In the genomic region with DNA sequence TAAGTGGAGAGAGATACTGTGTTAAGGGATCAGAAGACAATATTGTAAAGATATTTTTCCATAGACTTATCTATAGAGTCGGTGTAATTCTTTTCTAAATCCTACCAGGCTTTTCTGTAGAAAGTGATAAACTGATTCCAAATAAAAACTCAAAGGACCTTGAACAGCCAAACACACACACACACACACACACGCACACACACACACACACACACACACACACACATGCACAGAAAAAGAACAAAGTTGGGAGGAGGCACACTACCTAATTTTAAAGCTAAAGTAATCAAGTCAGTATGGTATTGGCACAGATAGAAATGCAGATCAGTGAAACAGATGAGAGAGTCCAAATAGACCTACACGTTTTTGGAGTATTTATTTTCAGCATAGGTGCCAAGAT, we compare ENCODE assay signal across 30 cellular contexts.
"Had no signal": no experiment of that assay in that cellular context is flagged by ENCODE, and none has a peak within 500 bp of the region (broad histone marks: within the 10 kb centered on the region; RNA-seq: fewer than 3 reads in every experiment).

No MANE protein-coding gene starts in this region.

- H3K4me1 ChIP-seq: pancreas, psoas muscle, spleen, suprapubic skin, testis, tibial artery, transverse colon, upper lobe of right lung, uterus had no signal

- H3K4me1 Mint-ChIP-seq: stimulated activated memory B cell treated with anti-CD40 and anti-IgM and Interleukin-4, amounts not matched to agents 10 μg/mL and 1 μg/mL and 100 μg/mL, for 72 hours had no signal

- DNase-seq: naive thymus-derived CD8-positive, alpha-beta T cell; nephron progenitor cell; nucleus accumbens; pancreas; psoas muscle; right cardiac atrium; spleen; stimulated activated CD4-positive, alpha-beta T cell treated with anti-CD3 and anti-CD28 coated beads, Interleukin-12 subunit alpha, Interleukin-12 subunit beta, amount 100 ng/mL, for 4 hours; stimulated activated CD4-positive, alpha-beta T cell treated with anti-CD3 and anti-CD28 coated beads, Interleukin-1b, Interleukin-23, amount 100 ng/mL, for 48 hours; stimulated activated CD4-positive, alpha-beta T cell treated with anti-CD3 and anti-CD28 coated beads, Interleukin-4, amount 100 ng/mL, for 1 hour; stimulated activated CD4-positive, alpha-beta T cell treated with anti-CD3 and anti-CD28 coated beads, Interleukin-4, amount 100 ng/mL, for 4 hours; stimulated activated CD8-positive, alpha-beta memory T cell treated with anti-CD3 and anti-CD28 coated beads, Interleukin-4, amount 100 ng/mL, for 48 hours; stimulated activated naive CD4-positive, alpha-beta T cell; stimulated activated naive CD8-positive, alpha-beta T cell treated with anti-CD3 and anti-CD28 coated beads, Interleukin-15, amount 100 ng/mL, for 72 hours; stimulated activated naive CD8-positive, alpha-beta T cell treated with anti-CD3 and anti-CD28 coated beads, Interleukin-15, Interleukin-2, amounts not matched to agents 100 U/mL and 50 U/mL, for 24 hours; substantia nigra; testis; tibial artery; transverse colon; upper lobe of right lung; uterus had no signal

- H3K27me3 Mint-ChIP-seq: naive thymus-derived CD8-positive, alpha-beta T cell; natural killer cell treated with Interleukin-12 subunit alpha and Interleukin-12 subunit beta and Interleukin-15 and Interleukin-18, amount 100 ng/mL, for 72 hours; stimulated activated memory B cell treated with anti-CD40 and anti-IgM and Interleukin-4, amounts not matched to agents 10 μg/mL and 1 μg/mL and 100 μg/mL, for 72 hours; stimulated activated naive CD8-positive, alpha-beta T cell treated with anti-CD3 and anti-CD28 coated beads, Interleukin-15, amount 100 ng/mL, for 72 hours; type B pancreatic cell had no signal

- H3K27ac ChIP-seq: neutrophil, pancreas, psoas muscle, skin epidermis, spleen, suprapubic skin, testis, tibial artery, transverse colon, upper lobe of right lung, uterus had no signal

- H3K36me3 Mint-ChIP-seq: natural killer cell treated with Interleukin-12 subunit alpha and Interleukin-12 subunit beta and Interleukin-15 and Interleukin-18, amount 100 ng/mL, for 72 hours; type B pancreatic cell had no signal

- H3K4me3 Mint-ChIP-seq: naive thymus-derived CD8-positive, alpha-beta T cell; natural killer cell treated with Interleukin-12 subunit alpha and Interleukin-12 subunit beta and Interleukin-15 and Interleukin-18, amount 100 ng/mL, for 72 hours; nephron progenitor cell; neural crest cell; stimulated activated memory B cell treated with anti-CD40 and anti-IgM and Interleukin-4, amounts not matched to agents 10 μg/mL and 1 μg/mL and 100 μg/mL, for 72 hours; stimulated activated naive CD8-positive, alpha-beta T cell treated with anti-CD3 and anti-CD28 coated beads, Interleukin-15, amount 100 ng/mL, for 72 hours; type B pancreatic cell had no signal

- H3K36me3 ChIP-seq: neutrophil, pancreas, spleen, suprapubic skin, tibial artery, transverse colon, upper lobe of right lung, uterus had no signal

- H3K27ac Mint-ChIP-seq: natural killer cell treated with Interleukin-12 subunit alpha and Interleukin-12 subunit beta and Interleukin-15 and Interleukin-18, amount 100 ng/mL, for 72 hours; nephron progenitor cell; stimulated activated memory B cell treated with anti-CD40 and anti-IgM and Interleukin-4, amounts not matched to agents 10 μg/mL and 1 μg/mL and 100 μg/mL, for 72 hours; type B pancreatic cell had no signal

- H3K9me3 Mint-ChIP-seq: natural killer cell treated with Interleukin-12 subunit alpha and Interleukin-12 subunit beta and Interleukin-15 and Interleukin-18, amount 100 ng/mL, for 72 hours; nephron progenitor cell; neural crest cell; stimulated activated memory B cell treated with anti-CD40 and anti-IgM and Interleukin-4, amounts not matched to agents 10 μg/mL and 1 μg/mL and 100 μg/mL, for 72 hours; stimulated activated naive CD8-positive, alpha-beta T cell treated with anti-CD3 and anti-CD28 coated beads, Interleukin-15, amount 100 ng/mL, for 72 hours had no signal

- H3K4me3 ChIP-seq: pancreas, psoas muscle, skin epidermis, smooth muscle cell, spleen, suprapubic skin, testis, tibial artery, transverse colon, upper lobe of right lung, uterus had no signal

- H3K27me3 ChIP-seq: neutrophil, pancreas, spleen, suprapubic skin, testis, tibial artery, transverse colon, upper lobe of right lung, uterus had no signal

- ATAC-seq: naive thymus-derived CD8-positive, alpha-beta T cell; natural killer cell treated with Interleukin-12 subunit alpha and Interleukin-12 subunit beta and Interleukin-15 and Interleukin-18, amount 100 ng/mL, for 72 hours; pancreas; psoas muscle; right cardiac atrium; sciatic nerve; stimulated activated memory B cell treated with anti-CD40 and anti-IgM and Interleukin-4, amounts not matched to agents 10 μg/mL and 1 μg/mL and 100 μg/mL, for 72 hours; stimulated activated naive CD8-positive, alpha-beta T cell treated with anti-CD3 and anti-CD28 coated beads, Interleukin-15, amount 100 ng/mL, for 72 hours; stimulated activated naive CD8-positive, alpha-beta T cell treated with anti-CD3 and anti-CD28 coated beads, Interleukin-15, Interleukin-2, amounts not matched to agents 100 U/mL and 50 U/mL, for 24 hours; upper lobe of right lung had no signal

- H3K4me2 ChIP-seq: smooth muscle cell had no signal

- H3K9me3 ChIP-seq: neutrophil, pancreas, psoas muscle, spleen, suprapubic skin, testis, tibial artery, transverse colon, upper lobe of right lung, uterus had no signal
